28 cellular contexts compared by ENCODE assay signal in the genomic region with DNA sequence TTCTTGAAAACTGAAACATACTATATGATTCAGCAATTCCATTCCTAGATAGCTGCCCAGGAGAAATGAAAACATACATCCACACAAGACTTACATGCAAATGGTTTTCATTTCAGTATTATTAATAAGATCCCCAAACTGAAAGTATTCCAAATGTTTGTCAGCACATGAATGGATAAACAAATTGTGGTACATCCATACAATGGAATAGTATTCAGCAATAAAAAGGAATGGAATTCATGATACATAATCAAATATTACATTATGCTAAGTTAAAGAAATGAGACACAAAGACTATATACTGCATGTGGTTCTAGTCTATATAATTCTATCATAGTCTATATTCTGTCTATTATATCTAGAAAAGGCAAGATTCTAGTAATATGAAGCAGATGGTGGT.
"Had no signal": no experiment of that assay in that cellular context is flagged by ENCODE, and none has a peak within 500 bp of the region (broad histone marks: within the 10 kb centered on the region; RNA-seq: fewer than 3 reads in every experiment).

No MANE protein-coding gene starts in this region.

- H3K4me3 ChIP-seq: neural progenitor cell, ovary, psoas muscle, right lobe of liver, sigmoid colon, stomach, thoracic aorta, thyroid gland, tibial nerve, upper lobe of left lung, vagina had no signal

- H3K27me3 Mint-ChIP-seq: progenitor cell of endocrine pancreas; stimulated activated naive B cell treated with anti-CD40 and anti-IgM and Interleukin-4, amounts not matched to agents 10 μg/mL and 1 μg/mL and 100 μg/mL, for 72 hours; stimulated activated naive CD8-positive, alpha-beta T cell treated with anti-CD3 and anti-CD28 coated beads, Interleukin-15, Interleukin-2, amounts not matched to agents 100 ng/mL and 50 ng/mL, for 24 hours had no signal

- H3K4me3 Mint-ChIP-seq: natural killer cell; nephron; neural progenitor cell; stimulated activated effector memory CD8-positive, alpha-beta T cell treated with anti-CD3 and anti-CD28 coated beads, Interleukin-12 subunit alpha, Interleukin-12 subunit beta, amount 100 ng/mL, for 72 hours; stimulated activated naive B cell treated with anti-CD40 and anti-IgM and Interleukin-4, amounts not matched to agents 10 μg/mL and 1 μg/mL and 100 μg/mL, for 72 hours; stimulated activated naive CD8-positive, alpha-beta T cell treated with anti-CD3 and anti-CD28 coated beads, Interleukin-15, Interleukin-2, amounts not matched to agents 100 ng/mL and 50 ng/mL, for 24 hours had no signal

- H3K79me2 ChIP-seq: parathyroid adenoma had no signal

- H3K9ac ChIP-seq: neural progenitor cell, parathyroid adenoma had no signal

- ATAC-seq: natural killer cell; psoas muscle; right cardiac atrium; right lobe of liver; stimulated activated effector memory CD8-positive, alpha-beta T cell treated with anti-CD3 and anti-CD28 coated beads, Interleukin-12 subunit alpha, Interleukin-12 subunit beta, amount 100 ng/mL, for 72 hours; stimulated activated naive B cell treated with anti-CD40 and anti-IgM and Interleukin-4, amounts not matched to agents 10 μg/mL and 1 μg/mL and 100 μg/mL, for 72 hours had no signal

- DNase-seq: natural killer cell; occipital lobe; ovary; posterior cingulate gyrus; psoas muscle; right cardiac atrium; right lobe of liver; sigmoid colon; small intestine; stimulated activated CD4-positive, alpha-beta T cell treated with anti-CD3 and anti-CD28 coated beads, Interleukin-15, amount 100 ng/mL, for 24 hours; stimulated activated CD4-positive, alpha-beta T cell treated with anti-CD3 and anti-CD28 coated beads, Interleukin-2, amount 100 ng/mL, for 24 hours; stimulated activated CD4-positive, alpha-beta T cell treated with anti-CD3 and anti-CD28 coated beads, Interleukin-2, amount 100 ng/mL, for 48 hours; stimulated activated CD4-positive, alpha-beta T cell treated with anti-CD3 and anti-CD28 coated beads, Interleukin-4, amount 100 ng/mL, for 24 hours; stimulated activated naive B cell treated with anti-CD40 and anti-IgM and Interleukin-4, amounts not matched to agents 10 μg/mL and 1 μg/mL and 100 μg/mL, for 72 hours; stimulated activated naive CD4-positive, alpha-beta T cell treated with Interleukin-2 at 50 U/mL for 16 hours; stomach; thyroid gland; upper lobe of left lung had no signal

- H2AFZ ChIP-seq: neural progenitor cell, parathyroid adenoma had no signal

- H3K36me3 ChIP-seq: neural progenitor cell, ovary, right lobe of liver, sigmoid colon, stomach, thoracic aorta, thyroid gland, tibial nerve, upper lobe of left lung, vagina had no signal

- H3K4me1 Mint-ChIP-seq: natural killer cell; nephron; stimulated activated effector memory CD8-positive, alpha-beta T cell treated with anti-CD3 and anti-CD28 coated beads, Interleukin-12 subunit alpha, Interleukin-12 subunit beta, amount 100 ng/mL, for 72 hours; stimulated activated naive B cell treated with anti-CD40 and anti-IgM and Interleukin-4, amounts not matched to agents 10 μg/mL and 1 μg/mL and 100 μg/mL, for 72 hours had no signal

- H3K9me3 ChIP-seq: ovary, psoas muscle, right lobe of liver, thoracic aorta, thyroid gland, vagina had no signal

- H3K27ac ChIP-seq: neural progenitor cell, ovary, parathyroid adenoma, psoas muscle, right lobe of liver, sigmoid colon, stomach, thoracic aorta, thyroid gland, tibial nerve, upper lobe of left lung, vagina had no signal

- H3K4me1 ChIP-seq: parathyroid adenoma, psoas muscle, right lobe of liver, sigmoid colon, stomach, thyroid gland, tibial nerve, upper lobe of left lung, vagina had no signal

- FAIRE-seq: urothelium cell line had no signal

- H3K27ac Mint-ChIP-seq: natural killer cell; nephron; neural progenitor cell; progenitor cell of endocrine pancreas; stimulated activated effector memory CD8-positive, alpha-beta T cell treated with anti-CD3 and anti-CD28 coated beads, Interleukin-12 subunit alpha, Interleukin-12 subunit beta, amount 100 ng/mL, for 72 hours; stimulated activated naive B cell treated with anti-CD40 and anti-IgM and Interleukin-4, amounts not matched to agents 10 μg/mL and 1 μg/mL and 100 μg/mL, for 72 hours; stimulated activated naive CD8-positive, alpha-beta T cell treated with anti-CD3 and anti-CD28 coated beads, Interleukin-15, Interleukin-2, amounts not matched to agents 100 ng/mL and 50 ng/mL, for 24 hours had no signal

- H3K9me3 Mint-ChIP-seq: natural killer cell; stimulated activated effector memory CD8-positive, alpha-beta T cell treated with anti-CD3 and anti-CD28 coated beads, Interleukin-12 subunit alpha, Interleukin-12 subunit beta, amount 100 ng/mL, for 72 hours; stimulated activated naive CD8-positive, alpha-beta T cell treated with anti-CD3 and anti-CD28 coated beads, Interleukin-15, Interleukin-2, amounts not matched to agents 100 ng/mL and 50 ng/mL, for 24 hours had no signal

- H3K4me2 ChIP-seq: neural progenitor cell had no signal

- H3K36me3 Mint-ChIP-seq: natural killer cell; neural progenitor cell; stimulated activated effector memory CD8-positive, alpha-beta T cell treated with anti-CD3 and anti-CD28 coated beads, Interleukin-12 subunit alpha, Interleukin-12 subunit beta, amount 100 ng/mL, for 72 hours; stimulated activated naive B cell treated with anti-CD40 and anti-IgM and Interleukin-4, amounts not matched to agents 10 μg/mL and 1 μg/mL and 100 μg/mL, for 72 hours had no signal

- H3K27me3 ChIP-seq: neural progenitor cell, ovary, right lobe of liver, sigmoid colon, stomach, thyroid gland, tibial nerve, upper lobe of left lung, vagina had no signal
